17 cellular contexts compared by ENCODE assay signal in the genomic region with DNA sequence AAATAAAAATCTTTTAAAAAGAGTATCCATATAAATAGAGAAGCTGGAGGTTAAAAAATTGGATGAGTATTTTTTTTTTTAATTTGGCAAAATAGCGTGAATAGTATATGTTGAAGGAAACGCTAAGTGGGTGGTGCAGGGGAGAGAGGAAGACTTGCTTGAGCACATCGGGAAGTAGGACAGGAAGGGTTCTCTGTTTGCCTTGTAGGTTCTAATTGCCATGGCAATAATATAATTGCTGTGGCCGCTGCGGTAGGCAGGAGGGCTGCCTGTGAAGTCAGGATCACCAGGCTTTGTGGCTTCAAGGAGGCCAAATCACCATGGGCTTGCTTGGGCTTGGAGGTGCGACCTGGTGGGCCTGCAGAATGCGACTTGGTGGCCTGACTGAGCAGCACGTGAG.
"Had no signal": no experiment of that assay in that cellular context is flagged by ENCODE, and none has a peak within 500 bp of the region (broad histone marks: within the 10 kb centered on the region; RNA-seq: fewer than 3 reads in every experiment).

No MANE protein-coding gene starts in this region.

- H3K27ac ChIP-seq: dorsolateral prefrontal cortex, esophagus squamous epithelium, neural progenitor cell, pancreas, SJCRH30, upper lobe of left lung had no signal

- H3K9me3 Mint-ChIP-seq: activated T-helper 1 cell treated with anti-CD3 and anti-CD28 coated beads, Interleukin-12 subunit alpha, Interleukin-12 subunit beta, Interleukin-2, Interleukin-4 antibody, amounts not matched to agents 30 ng/mL and 10 ng/mL and 1 ng/mL, durations not matched to agents 14 hours and 24 hours and 36 hours had no signal

- H3K36me3 ChIP-seq: breast epithelium, neural progenitor cell, pancreas, upper lobe of left lung had no signal

- H3K27me3 Mint-ChIP-seq: activated CD8-positive, alpha-beta T cell treated with anti-CD3 and anti-CD28 coated beads for 36 hours had no signal

- H3K4me1 ChIP-seq: breast epithelium, neural progenitor cell, SJCRH30 had no signal

- H3K9me3 ChIP-seq: breast epithelium, esophagus squamous epithelium, pancreas, SJCRH30, upper lobe of left lung had no signal

- DNase-seq: activated CD4-positive, CD25-positive, alpha-beta regulatory T cell treated with anti-CD3 and anti-CD28 coated beads, Interleukin-2, amount 50 U/mL, for 72 hours; activated CD8-positive, alpha-beta memory T cell treated with anti-CD3 and anti-CD28 coated beads, Interleukin-2, amount 50 U/mL, for 4 hours; activated CD8-positive, alpha-beta T cell treated with anti-CD3 and anti-CD28 coated beads for 36 hours; activated naive CD4-positive, alpha-beta T cell treated with anti-CD3 and anti-CD28 coated beads for 36 hours; amygdala; dorsolateral prefrontal cortex; esophagus squamous epithelium; foreskin fibroblast; pancreas; retina; SJCRH30; SW 1271; T-helper 9 cell had no signal

- H3K4me3 ChIP-seq: breast epithelium, esophagus squamous epithelium, neural progenitor cell, pancreas, SJCRH30, upper lobe of left lung had no signal

- H3K4me3 Mint-ChIP-seq: activated CD8-positive, alpha-beta T cell treated with anti-CD3 and anti-CD28 coated beads for 36 hours; activated naive CD4-positive, alpha-beta T cell treated with anti-CD3 and anti-CD28 coated beads for 36 hours; activated T-helper 1 cell treated with anti-CD3 and anti-CD28 coated beads, Interleukin-12 subunit alpha, Interleukin-12 subunit beta, Interleukin-2, Interleukin-4 antibody, amounts not matched to agents 30 ng/mL and 10 ng/mL and 1 ng/mL, durations not matched to agents 14 hours and 24 hours and 36 hours; neural progenitor cell had no signal

- H3K4me1 Mint-ChIP-seq: neural progenitor cell had no signal

- H3K27ac Mint-ChIP-seq: activated naive CD4-positive, alpha-beta T cell treated with anti-CD3 and anti-CD28 coated beads for 36 hours; activated T-helper 1 cell treated with anti-CD3 and anti-CD28 coated beads, Interleukin-12 subunit alpha, Interleukin-12 subunit beta, Interleukin-2, Interleukin-4 antibody, amounts not matched to agents 30 ng/mL and 10 ng/mL and 1 ng/mL, durations not matched to agents 14 hours and 24 hours and 36 hours; neural progenitor cell had no signal

- H3K27me3 ChIP-seq: breast epithelium, dorsolateral prefrontal cortex, esophagus squamous epithelium, neural progenitor cell, pancreas, SJCRH30, upper lobe of left lung had no signal

- ATAC-seq: activated CD8-positive, alpha-beta T cell treated with anti-CD3 and anti-CD28 coated beads for 36 hours; pancreas had no signal
